Comparison of ENCODE assay signal across 27 cellular contexts in the genomic region with DNA sequence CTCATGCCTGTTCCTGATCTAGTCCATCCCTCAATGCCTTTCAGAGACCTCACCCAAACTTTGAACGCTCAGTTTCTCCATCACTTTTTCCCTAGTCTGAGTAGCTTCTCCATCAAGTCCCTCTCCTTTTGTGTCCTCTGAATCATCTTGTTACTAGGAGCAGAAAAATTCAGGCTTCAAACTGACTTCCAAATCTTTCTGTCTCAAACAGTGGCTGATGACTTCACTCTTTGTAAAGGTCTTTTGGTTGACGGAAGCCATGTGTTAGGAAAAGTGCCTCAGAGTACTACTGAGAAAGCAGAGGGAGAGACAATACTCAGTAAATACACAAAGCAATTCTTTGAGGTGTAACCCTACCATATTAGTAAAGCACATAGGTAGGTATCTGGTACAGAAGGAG.
A peak's percentile ranks its signal among the peaks of the same experiment; 100 is the strongest.
DNase-seq lines count a peak whose midpoint lies in the region; ATAC-seq and TF ChIP-seq lines count a peak whose summit lies in the region.
"Had no signal": no experiment of that assay in that cellular context is flagged by ENCODE, and none has a peak within 500 bp of the region (broad histone marks: within the 10 kb centered on the region; RNA-seq: fewer than 3 reads in every experiment).

No MANE protein-coding gene starts in this region.

- H3K27ac ChIP-seq in osteoblast (ENCODE audit: low read depth, low read length): peak overlapping the region; percentile 41
- H3K27ac ChIP-seq: ovary, upper lobe of left lung had no signal

- no peak overlapping the region for H3K4me3 ChIP-seq in cardiac fibroblast (replicated peaks in 1 of 2; ENCODE audit: low read depth in 2 of 2, low read length in 2 of 2)
- no peak overlapping the region for H3K4me3 ChIP-seq in osteoblast (ENCODE audit: insufficient read depth, low read length)
- H3K4me3 ChIP-seq: K562, lung, mucosa of descending colon, ovary, upper lobe of left lung had no signal

- no peaks in the 10 kb centered on the region for H3K36me3 ChIP-seq in osteoblast (ENCODE audit: insufficient read depth, low read length)
- H3K36me3 ChIP-seq: ovary, upper lobe of left lung had no signal

- no peaks in the 10 kb centered on the region for H4K20me1 ChIP-seq in osteoblast (ENCODE audit: insufficient read depth, low read length)

- no peak overlapping the region for H3K4me2 ChIP-seq in osteoblast (ENCODE audit: insufficient read depth, low read length)

- no peak for ATAC-seq in GM21786 (IDR thresholded peaks at IDR 0.05; ENCODE audit: unreplicated experiment)
- ATAC-seq: activated CD4-positive, alpha-beta T cell treated with anti-CD3 and anti-CD28 coated beads for 36 hours; activated CD8-positive, alpha-beta T cell treated with anti-CD3 and anti-CD28 coated beads, Interleukin-2, amount 10 ng/mL, durations not matched to agents 7 days and 5 days; activated naive CD4-positive, alpha-beta T cell treated with anti-CD3 and anti-CD28 coated beads, Interleukin-2, amount 50 U/mL, for 72 hours; K562; mucosa of descending colon; stimulated activated effector memory CD8-positive, alpha-beta T cell treated with anti-CD3 and anti-CD28 coated beads, Interleukin-12 subunit alpha, Interleukin-12 subunit beta, amount 100 ng/mL, for 72 hours had no signal

- no peak overlapping the region for H2AFZ ChIP-seq in osteoblast (ENCODE audit: low read length)

- no peaks in the 10 kb centered on the region for H3K27me3 ChIP-seq in osteoblast (ENCODE audit: insufficient read depth, low read length)
- H3K27me3 ChIP-seq: ovary, upper lobe of left lung had no signal

- no peaks in the 10 kb centered on the region for H3K9me3 ChIP-seq in osteoblast (ENCODE audit: low read depth, low read length)
- H3K9me3 ChIP-seq: mucosa of descending colon, ovary, upper lobe of left lung had no signal

- TF ChIP-seq CTCF in cardiac fibroblast (IDR thresholded peaks at IDR 0.05; ENCODE audit: low read depth, low read length): no peak
- TF ChIP-seq CTCF in osteoblast (IDR thresholded peaks at IDR 0.05; ENCODE audit: extremely low read depth, low read depth, low read length): no peak

- H3K79me2 ChIP-seq in osteoblast (ENCODE audit: insufficient read depth, low read length): no peaks in the 10 kb centered on the region

- DNase-seq in EL (peak; percentile 27), HCEC 1CT (peak; percentile 50), cardiac fibroblast (ENCODE audit: low read depth in 2 of 2) (peak; percentile 7 to 70), osteoblast (ENCODE audit: insufficient read length, low spot score, missing footprints) (no peak), GM19240 (ENCODE audit: insufficient read length, low spot score) (no peak)
- no peak for DNase-seq in activated CD4-positive, alpha-beta T cell treated with anti-CD3 and anti-CD28 coated beads for 1 hour
- DNase-seq: activated CD4-positive, alpha-beta T cell treated with anti-CD3 and anti-CD28 coated beads for 36 hours; activated CD8-positive, alpha-beta T cell treated with anti-CD3 and anti-CD28 coated beads, Interleukin-2, amount 10 ng/mL, durations not matched to agents 7 days and 5 days; anterior cingulate cortex; Calu3; DND-41; H7; head of caudate nucleus; kidney glomerular epithelial cell; mucosa of descending colon; NCI-H2029 treated with DMSO at 0.1 percent for 48 hours; ovary; retina; RPMI8226; stimulated activated CD4-positive, alpha-beta T cell treated with anti-CD3 and anti-CD28 coated beads, Interleukin-4, amount 100 ng/mL, for 1 hour; substantia nigra; upper lobe of left lung had no signal

- peaks cover 13% of the 10 kb centered on the region for H3K4me1 ChIP-seq in osteoblast (ENCODE audit: insufficient read depth, low read length)

Comparison
In these comparisons a context has a peak if more than half of its experiments do, and no peak if none do; other contexts are left out.
1. DNase-seq: peak in EL (single experiment), HCEC 1CT (single experiment) and cardiac fibroblast (2 of 2); none in osteoblast (single experiment), GM19240 (single experiment) and activated CD4-positive, alpha-beta T cell treated with anti-CD3 and anti-CD28 coated beads for 1 hour (single experiment).